Comparison of ENCODE assay signal across 1 cellular context in the genomic region with DNA sequence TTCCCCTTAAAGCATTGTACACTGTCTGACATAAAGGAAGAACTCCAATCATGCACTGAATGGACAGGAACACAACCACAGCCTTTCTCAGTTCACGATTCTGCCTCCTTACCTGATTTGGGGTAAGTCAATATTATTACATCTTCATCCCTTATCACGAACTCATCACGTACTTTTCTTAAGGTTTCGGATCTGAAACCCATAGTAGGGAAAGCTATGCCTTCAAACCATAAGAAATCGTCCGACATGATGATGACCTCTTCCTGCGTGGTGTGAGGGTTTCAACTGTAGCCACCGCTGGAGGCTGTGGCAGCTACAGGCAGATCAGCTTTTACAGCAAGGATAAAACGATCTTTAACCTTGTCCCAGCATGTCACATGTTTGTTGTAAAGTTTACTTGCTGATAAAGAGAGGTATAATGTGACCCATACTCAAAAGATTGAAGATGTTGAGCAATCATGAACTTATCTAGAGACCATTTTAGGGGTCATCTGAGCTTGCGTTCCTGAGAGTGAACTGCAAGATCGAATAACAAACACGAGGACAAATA.
TF ChIP-seq lines count a peak whose summit lies in the region.

A gene with protein sequence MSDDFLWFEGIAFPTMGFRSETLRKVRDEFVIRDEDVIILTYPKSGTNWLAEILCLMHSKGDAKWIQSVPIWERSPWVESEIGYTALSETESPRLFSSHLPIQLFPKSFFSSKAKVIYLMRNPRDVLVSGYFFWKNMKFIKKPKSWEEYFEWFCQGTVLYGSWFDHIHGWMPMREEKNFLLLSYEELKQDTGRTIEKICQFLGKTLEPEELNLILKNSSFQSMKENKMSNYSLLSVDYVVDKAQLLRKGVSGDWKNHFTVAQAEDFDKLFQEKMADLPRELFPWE (minus strand): TSS at position 306 of the 550 bp plus-strand sequence. CDS start 58 bp downstream, at position 248.

TF ChIP-seq in HepG2, 621 proteins besides CTCF, POLR2A, EP300 and RAD21 (continued from another document and continues in another):
- TF ChIP-seq, protein P1, sequence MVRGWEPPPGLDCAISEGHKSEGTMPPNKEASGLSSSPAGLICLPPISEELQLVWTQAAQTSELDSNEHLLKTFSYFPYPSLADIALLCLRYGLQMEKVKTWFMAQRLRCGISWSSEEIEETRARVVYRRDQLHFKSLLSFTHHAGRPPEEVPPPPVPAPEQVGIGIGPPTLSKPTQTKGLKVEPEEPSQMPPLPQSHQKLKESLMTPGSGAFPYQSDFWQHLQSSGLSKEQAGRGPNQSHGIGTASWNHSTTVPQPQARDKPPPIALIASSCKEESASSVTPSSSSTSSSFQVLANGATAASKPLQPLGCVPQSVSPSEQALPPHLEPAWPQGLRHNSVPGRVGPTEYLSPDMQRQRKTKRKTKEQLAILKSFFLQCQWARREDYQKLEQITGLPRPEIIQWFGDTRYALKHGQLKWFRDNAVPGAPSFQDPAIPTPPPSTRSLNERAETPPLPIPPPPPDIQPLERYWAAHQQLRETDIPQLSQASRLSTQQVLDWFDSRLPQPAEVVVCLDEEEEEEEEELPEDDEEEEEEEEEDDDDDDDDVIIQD (CRISPR knock-in tag; IDR thresholded peaks at IDR 0.05; ENCODE audit: low read depth): peak; percentile 90; the same call in 1 of the 2 replicates
- TF ChIP-seq ELF3 (CRISPR knock-in tag; IDR thresholded peaks at IDR 0.05) (peak; percentile 70), NONO (IDR thresholded peaks at IDR 0.05) (no peak), NONO (CRISPR knock-in tag; conservative IDR thresholded peaks at IDR 0.05) (peak; percentile 61), POLR2G (IDR thresholded peaks at IDR 0.05; ENCODE audit: low read depth, low read length) (peak; percentile 82), ZNF605 (CRISPR knock-in tag; IDR thresholded peaks at IDR 0.05) (peak; percentile 52; the same call in 1 of the 2 replicates), TARDBP (CRISPR knock-in tag; IDR thresholded peaks at IDR 0.05) (peak; percentile 81; the same call in 1 of the 2 replicates), ZNF180 (CRISPR knock-in tag; IDR thresholded peaks at IDR 0.05; ENCODE audit: borderline replicate concordance, low read depth) (no peak), ZNF33A (CRISPR knock-in tag; IDR thresholded peaks at IDR 0.05; ENCODE audit: borderline replicate concordance) (no peak), ARID2 (CRISPR knock-in tag; IDR thresholded peaks at IDR 0.05; ENCODE audit: borderline replicate concordance) (peak; percentile 76; the same call in 1 of the 2 replicates), ZFP37 (CRISPR knock-in tag; IDR thresholded peaks at IDR 0.05; ENCODE audit: borderline replicate concordance) (0 out of 2 replicates have a peak, but pooled peaks have one; percentile 51), ZNF331 (CRISPR knock-in tag; IDR thresholded peaks at IDR 0.05) (peak; percentile 81), FOXK1 (CRISPR knock-in tag; IDR thresholded peaks at IDR 0.05; ENCODE audit: borderline replicate concordance, low read depth) (peak; percentile 59; the same call in 1 of the 2 replicates), NR2C2 (CRISPR knock-in tag; IDR thresholded peaks at IDR 0.05; ENCODE audit: borderline replicate concordance) (peak; percentile 87)
- TF ChIP-seq, protein P2, sequence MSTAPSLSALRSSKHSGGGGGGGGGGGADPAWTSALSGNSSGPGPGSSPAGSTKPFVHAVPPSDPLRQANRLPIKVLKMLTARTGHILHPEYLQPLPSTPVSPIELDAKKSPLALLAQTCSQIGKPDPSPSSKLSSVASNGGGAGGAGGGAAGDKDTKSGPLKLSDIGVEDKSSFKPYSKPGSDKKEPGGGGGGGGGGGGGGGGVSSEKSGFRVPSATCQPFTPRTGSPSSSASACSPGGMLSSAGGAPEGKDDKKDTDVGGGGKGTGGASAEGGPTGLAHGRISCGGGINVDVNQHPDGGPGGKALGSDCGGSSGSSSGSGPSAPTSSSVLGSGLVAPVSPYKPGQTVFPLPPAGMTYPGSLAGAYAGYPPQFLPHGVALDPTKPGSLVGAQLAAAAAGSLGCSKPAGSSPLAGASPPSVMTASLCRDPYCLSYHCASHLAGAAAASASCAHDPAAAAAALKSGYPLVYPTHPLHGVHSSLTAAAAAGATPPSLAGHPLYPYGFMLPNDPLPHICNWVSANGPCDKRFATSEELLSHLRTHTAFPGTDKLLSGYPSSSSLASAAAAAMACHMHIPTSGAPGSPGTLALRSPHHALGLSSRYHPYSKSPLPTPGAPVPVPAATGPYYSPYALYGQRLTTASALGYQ (CRISPR knock-in tag; IDR thresholded peaks at IDR 0.05): peak; percentile 85; the same call in 1 of the 2 replicates
- TF ChIP-seq, protein P3, sequence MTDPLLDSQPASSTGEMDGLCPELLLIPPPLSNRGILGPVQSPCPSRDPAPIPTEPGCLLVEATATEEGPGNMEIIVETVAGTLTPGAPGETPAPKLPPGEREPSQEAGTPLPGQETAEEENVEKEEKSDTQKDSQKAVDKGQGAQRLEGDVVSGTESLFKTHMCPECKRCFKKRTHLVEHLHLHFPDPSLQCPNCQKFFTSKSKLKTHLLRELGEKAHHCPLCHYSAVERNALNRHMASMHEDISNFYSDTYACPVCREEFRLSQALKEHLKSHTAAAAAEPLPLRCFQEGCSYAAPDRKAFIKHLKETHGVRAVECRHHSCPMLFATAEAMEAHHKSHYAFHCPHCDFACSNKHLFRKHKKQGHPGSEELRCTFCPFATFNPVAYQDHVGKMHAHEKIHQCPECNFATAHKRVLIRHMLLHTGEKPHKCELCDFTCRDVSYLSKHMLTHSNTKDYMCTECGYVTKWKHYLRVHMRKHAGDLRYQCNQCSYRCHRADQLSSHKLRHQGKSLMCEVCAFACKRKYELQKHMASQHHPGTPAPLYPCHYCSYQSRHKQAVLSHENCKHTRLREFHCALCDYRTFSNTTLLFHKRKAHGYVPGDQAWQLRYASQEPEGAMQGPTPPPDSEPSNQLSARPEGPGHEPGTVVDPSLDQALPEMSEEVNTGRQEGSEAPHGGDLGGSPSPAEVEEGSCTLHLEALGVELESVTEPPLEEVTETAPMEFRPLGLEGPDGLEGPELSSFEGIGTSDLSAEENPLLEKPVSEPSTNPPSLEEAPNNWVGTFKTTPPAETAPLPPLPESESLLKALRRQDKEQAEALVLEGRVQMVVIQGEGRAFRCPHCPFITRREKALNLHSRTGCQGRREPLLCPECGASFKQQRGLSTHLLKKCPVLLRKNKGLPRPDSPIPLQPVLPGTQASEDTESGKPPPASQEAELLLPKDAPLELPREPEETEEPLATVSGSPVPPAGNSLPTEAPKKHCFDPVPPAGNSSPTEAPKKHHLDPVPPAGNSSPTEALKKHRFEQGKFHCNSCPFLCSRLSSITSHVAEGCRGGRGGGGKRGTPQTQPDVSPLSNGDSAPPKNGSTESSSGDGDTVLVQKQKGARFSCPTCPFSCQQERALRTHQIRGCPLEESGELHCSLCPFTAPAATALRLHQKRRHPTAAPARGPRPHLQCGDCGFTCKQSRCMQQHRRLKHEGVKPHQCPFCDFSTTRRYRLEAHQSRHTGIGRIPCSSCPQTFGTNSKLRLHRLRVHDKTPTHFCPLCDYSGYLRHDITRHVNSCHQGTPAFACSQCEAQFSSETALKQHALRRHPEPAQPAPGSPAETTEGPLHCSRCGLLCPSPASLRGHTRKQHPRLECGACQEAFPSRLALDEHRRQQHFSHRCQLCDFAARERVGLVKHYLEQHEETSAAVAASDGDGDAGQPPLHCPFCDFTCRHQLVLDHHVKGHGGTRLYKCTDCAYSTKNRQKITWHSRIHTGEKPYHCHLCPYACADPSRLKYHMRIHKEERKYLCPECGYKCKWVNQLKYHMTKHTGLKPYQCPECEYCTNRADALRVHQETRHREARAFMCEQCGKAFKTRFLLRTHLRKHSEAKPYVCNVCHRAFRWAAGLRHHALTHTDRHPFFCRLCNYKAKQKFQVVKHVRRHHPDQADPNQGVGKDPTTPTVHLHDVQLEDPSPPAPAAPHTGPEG (CRISPR knock-in tag; IDR thresholded peaks at IDR 0.05): no peak
- TF ChIP-seq, protein P4, sequence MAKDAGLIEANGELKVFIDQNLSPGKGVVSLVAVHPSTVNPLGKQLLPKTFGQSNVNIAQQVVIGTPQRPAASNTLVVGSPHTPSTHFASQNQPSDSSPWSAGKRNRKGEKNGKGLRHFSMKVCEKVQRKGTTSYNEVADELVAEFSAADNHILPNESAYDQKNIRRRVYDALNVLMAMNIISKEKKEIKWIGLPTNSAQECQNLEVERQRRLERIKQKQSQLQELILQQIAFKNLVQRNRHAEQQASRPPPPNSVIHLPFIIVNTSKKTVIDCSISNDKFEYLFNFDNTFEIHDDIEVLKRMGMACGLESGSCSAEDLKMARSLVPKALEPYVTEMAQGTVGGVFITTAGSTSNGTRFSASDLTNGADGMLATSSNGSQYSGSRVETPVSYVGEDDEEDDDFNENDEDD (CRISPR knock-in tag; IDR thresholded peaks at IDR 0.05; ENCODE audit: borderline replicate concordance): peak; percentile 16; the same call in 1 of the 2 replicates
- TF ChIP-seq, protein P5, sequence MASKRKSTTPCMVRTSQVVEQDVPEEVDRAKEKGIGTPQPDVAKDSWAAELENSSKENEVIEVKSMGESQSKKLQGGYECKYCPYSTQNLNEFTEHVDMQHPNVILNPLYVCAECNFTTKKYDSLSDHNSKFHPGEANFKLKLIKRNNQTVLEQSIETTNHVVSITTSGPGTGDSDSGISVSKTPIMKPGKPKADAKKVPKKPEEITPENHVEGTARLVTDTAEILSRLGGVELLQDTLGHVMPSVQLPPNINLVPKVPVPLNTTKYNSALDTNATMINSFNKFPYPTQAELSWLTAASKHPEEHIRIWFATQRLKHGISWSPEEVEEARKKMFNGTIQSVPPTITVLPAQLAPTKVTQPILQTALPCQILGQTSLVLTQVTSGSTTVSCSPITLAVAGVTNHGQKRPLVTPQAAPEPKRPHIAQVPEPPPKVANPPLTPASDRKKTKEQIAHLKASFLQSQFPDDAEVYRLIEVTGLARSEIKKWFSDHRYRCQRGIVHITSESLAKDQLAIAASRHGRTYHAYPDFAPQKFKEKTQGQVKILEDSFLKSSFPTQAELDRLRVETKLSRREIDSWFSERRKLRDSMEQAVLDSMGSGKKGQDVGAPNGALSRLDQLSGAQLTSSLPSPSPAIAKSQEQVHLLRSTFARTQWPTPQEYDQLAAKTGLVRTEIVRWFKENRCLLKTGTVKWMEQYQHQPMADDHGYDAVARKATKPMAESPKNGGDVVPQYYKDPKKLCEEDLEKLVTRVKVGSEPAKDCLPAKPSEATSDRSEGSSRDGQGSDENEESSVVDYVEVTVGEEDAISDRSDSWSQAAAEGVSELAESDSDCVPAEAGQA (IDR thresholded peaks at IDR 0.05; ENCODE audit: low read depth): no peak; the same call in 1 of the 2 replicates
- TF ChIP-seq, protein P5 (CRISPR knock-in tag; IDR thresholded peaks at IDR 0.05; ENCODE audit: borderline replicate concordance): no peak
- TF ChIP-seq, protein P6, sequence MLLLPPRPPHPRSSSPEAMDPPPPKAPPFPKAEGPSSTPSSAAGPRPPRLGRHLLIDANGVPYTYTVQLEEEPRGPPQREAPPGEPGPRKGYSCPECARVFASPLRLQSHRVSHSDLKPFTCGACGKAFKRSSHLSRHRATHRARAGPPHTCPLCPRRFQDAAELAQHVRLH (CRISPR knock-in tag; IDR thresholded peaks at IDR 0.05; ENCODE audit: borderline replicate concordance, low read depth): peak; percentile 73; the same call in 1 of the 2 replicates
- TF ChIP-seq, protein P7, sequence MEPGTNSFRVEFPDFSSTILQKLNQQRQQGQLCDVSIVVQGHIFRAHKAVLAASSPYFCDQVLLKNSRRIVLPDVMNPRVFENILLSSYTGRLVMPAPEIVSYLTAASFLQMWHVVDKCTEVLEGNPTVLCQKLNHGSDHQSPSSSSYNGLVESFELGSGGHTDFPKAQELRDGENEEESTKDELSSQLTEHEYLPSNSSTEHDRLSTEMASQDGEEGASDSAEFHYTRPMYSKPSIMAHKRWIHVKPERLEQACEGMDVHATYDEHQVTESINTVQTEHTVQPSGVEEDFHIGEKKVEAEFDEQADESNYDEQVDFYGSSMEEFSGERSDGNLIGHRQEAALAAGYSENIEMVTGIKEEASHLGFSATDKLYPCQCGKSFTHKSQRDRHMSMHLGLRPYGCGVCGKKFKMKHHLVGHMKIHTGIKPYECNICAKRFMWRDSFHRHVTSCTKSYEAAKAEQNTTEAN (CRISPR knock-in tag; conservative IDR thresholded peaks at IDR 0.05): 0 out of 2 replicates have a peak, but pooled peaks have one; percentile 46
- TF ChIP-seq, protein P8, sequence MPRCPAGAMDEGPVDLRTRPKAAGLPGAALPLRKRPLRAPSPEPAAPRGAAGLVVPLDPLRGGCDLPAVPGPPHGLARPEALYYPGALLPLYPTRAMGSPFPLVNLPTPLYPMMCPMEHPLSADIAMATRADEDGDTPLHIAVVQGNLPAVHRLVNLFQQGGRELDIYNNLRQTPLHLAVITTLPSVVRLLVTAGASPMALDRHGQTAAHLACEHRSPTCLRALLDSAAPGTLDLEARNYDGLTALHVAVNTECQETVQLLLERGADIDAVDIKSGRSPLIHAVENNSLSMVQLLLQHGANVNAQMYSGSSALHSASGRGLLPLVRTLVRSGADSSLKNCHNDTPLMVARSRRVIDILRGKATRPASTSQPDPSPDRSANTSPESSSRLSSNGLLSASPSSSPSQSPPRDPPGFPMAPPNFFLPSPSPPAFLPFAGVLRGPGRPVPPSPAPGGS (CRISPR knock-in tag; IDR thresholded peaks at IDR 0.05): 0 out of 2 replicates have a peak, but pooled peaks have one; percentile 36
- TF ChIP-seq, protein P9, sequence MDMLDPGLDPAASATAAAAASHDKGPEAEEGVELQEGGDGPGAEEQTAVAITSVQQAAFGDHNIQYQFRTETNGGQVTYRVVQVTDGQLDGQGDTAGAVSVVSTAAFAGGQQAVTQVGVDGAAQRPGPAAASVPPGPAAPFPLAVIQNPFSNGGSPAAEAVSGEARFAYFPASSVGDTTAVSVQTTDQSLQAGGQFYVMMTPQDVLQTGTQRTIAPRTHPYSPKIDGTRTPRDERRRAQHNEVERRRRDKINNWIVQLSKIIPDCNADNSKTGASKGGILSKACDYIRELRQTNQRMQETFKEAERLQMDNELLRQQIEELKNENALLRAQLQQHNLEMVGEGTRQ (IDR thresholded peaks at IDR 0.05; ENCODE audit: low read depth, low read length): 0 out of 2 replicates have a peak, but pooled peaks have one; percentile 19
- TF ChIP-seq, protein P9 (CRISPR knock-in tag; IDR thresholded peaks at IDR 0.05; ENCODE audit: borderline replicate concordance): peak; percentile 66
